ENCODE assay signal across 8 cellular contexts in genomic region chr5:72166070-72166979, GRCh38.
DNase-seq lines count a peak whose midpoint lies in the region; ATAC-seq lines count a peak whose summit lies in the region.
"Had no signal": no experiment of that assay in that cellular context is flagged by ENCODE, and none has a peak within 500 bp of the region (broad histone marks: within the 10 kb centered on the region; RNA-seq: fewer than 3 reads in every experiment).

No MANE protein-coding gene starts in this region.

- no peaks in the 10 kb centered on the region for H3K9me3 ChIP-seq in iPS DF 6.9 (ENCODE audit: control insufficient read depth, insufficient read depth, low read length)

- H3K27ac ChIP-seq in iPS DF 6.9 (ENCODE audit: low read length) (no peak overlapping the region), substantia nigra (ENCODE audit: low read depth, low read length, poor library complexity, severe bottlenecking) (peak overlapping the region; percentile 63)
- H3K27ac ChIP-seq: KMS-11 had no signal

- peak; percentile 22 to 33 for DNase-seq in NCI-H187 (lab: John Stamatoyannopoulos, UW)
- DNase-seq in astrocyte of the hippocampus (ENCODE audit: low read depth, low spot score), result peak; percentile 92
- peak; percentile 13 for DNase-seq in iPS DF 6.9 (ENCODE audit: low read depth, low spot score)
- peak in 43 of 49 donors; percentile 4 to 78 (median 49) for DNase-seq in substantia nigra (lab: John Stamatoyannopoulos, UW)
- DNase-seq in HuH-7 (ENCODE audit: low spot score), result no peak
- DNase-seq in activated T-cell treated with anti-CD3 and anti-CD28 coated beads, Interleukin-2, amount 50 U/mL, for 48 hours, result no peak

- H3K4me3 ChIP-seq in iPS DF 6.9 (ENCODE audit: low read length), result no peak overlapping the region

- no peaks in the 10 kb centered on the region for H3K27me3 ChIP-seq in iPS DF 6.9 (ENCODE audit: control insufficient read depth, insufficient read depth, low read length)

- H3K36me3 ChIP-seq in iPS DF 6.9 (ENCODE audit: control insufficient read depth, insufficient read depth, low read length), result no peaks in the 10 kb centered on the region

- whole genome bisulfite sequencing in iPS DF 6.9 (ENCODE audit: insufficient coverage, insufficient read length), result no CpG with 5 or more reads among the region's 15 CpGs

- H3K4me1 ChIP-seq in iPS DF 6.9 (ENCODE audit: control insufficient read depth, insufficient read depth, low read length), result peaks cover 7% of the 10 kb centered on the region

- no peak for ATAC-seq in GM21447 (IDR thresholded peaks at IDR 0.05; ENCODE audit: unreplicated experiment)

Comparison
In these comparisons a context has a peak if more than half of its experiments do, and no peak if none do; other contexts are left out.
1. DNase-seq: peak in NCI-H187 (2 of 2), astrocyte of the hippocampus (single experiment), iPS DF 6.9 (single experiment) and substantia nigra (43 of 49); none in HuH-7 (single experiment) and activated T-cell treated with anti-CD3 and anti-CD28 coated beads, Interleukin-2, amount 50 U/mL, for 48 hours (0 of 2).